ENCODE assay signal across 22 cellular contexts in the genomic region with DNA sequence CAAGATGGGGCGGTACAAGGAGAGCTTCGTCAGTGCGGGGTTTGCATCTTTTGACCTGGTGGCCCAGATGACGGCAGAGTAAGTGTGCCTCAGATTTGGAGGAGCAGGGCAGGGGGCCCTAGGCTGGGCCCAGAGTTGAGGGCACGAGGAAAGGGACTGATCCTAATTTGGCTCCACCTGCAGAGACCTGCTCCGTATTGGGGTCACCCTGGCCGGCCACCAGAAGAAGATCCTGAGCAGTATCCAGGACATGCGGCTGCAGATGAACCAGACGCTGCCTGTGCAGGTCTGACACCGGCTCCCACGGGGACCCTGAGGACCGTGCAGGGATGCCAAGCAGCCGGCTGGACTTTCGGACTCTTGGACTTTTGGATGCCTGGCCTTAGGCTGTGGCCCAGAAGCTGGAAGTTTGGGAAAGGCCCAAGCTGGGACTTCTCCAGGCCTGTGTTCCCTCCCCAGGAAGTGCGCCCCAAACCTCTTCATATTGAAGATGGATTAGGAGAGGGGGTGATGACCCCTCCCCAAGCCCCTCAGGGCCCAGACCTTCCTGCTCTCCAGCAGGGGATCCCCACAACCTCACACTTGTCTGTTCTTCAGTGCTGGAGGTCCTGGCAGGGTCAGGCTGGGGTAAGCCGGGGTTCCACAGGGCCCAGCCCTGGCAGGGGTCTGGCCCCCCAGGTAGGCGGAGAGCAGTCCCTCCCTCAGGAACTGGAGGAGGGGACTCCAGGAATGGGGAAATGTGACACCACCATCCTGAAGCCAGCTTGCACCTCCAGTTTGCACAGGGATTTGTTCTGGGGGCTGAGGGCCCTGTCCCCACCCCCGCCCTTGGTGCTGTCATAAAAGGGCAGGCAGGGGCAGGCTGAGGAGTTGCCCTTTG. TPM values are rescaled to one million over a fixed set of nuclear protein-coding genes. Genes with fewer than 3 reads are reported as not detected.
DNase-seq lines count a peak whose midpoint lies in the region; ATAC-seq and TF ChIP-seq lines count a peak whose summit lies in the region.
"Had no signal": no experiment of that assay in that cellular context is flagged by ENCODE, and none has a peak within 500 bp of the region (broad histone marks: within the 10 kb centered on the region; RNA-seq: fewer than 3 reads in every experiment).

No MANE protein-coding gene starts in this region.

- CTCF ChIA-PET in activated CD8-positive, alpha-beta memory T cell treated with anti-CD3 and anti-CD28 coated beads, Interleukin-2, amount 10 ng/mL, durations not matched to agents 7 days and 5 days (lab: Charles Lee) = interaction anchor here (1.1 kb wide), 1 partner anchor 20 kb away, joined by 3 read pairs; a partner anchor contains a TSS

- peak overlapping the region; percentile 89 for H3K4me3 Mint-ChIP-seq in neural crest cell
- no peak overlapping the region for H3K4me3 Mint-ChIP-seq in activated T-helper 1 cell treated with anti-CD3 and anti-CD28 coated beads, Interleukin-12 subunit alpha, Interleukin-12 subunit beta, Interleukin-2, Interleukin-4 antibody, amounts not matched to agents 30 ng/mL and 10 ng/mL and 1 ng/mL, durations not matched to agents 14 hours and 24 hours and 36 hours
- no peak overlapping the region for H3K4me3 Mint-ChIP-seq in activated CD8-positive, alpha-beta memory T cell treated with anti-CD3 and anti-CD28 coated beads, Interleukin-2, amount 10 ng/mL, durations not matched to agents 7 days and 5 days

- H3K36me3 ChIP-seq in BLaER1 treated with 17β-estradiol and CSF1 and Interleukin-3, amounts not matched to agents 10 nM and 100 nM = peaks cover 0 to 37% (median 0%) of the 10 kb centered on the region in 11 experiments; a peak in 6 of 22 replicates
- peaks cover 27% of the 10 kb centered on the region for H3K36me3 ChIP-seq in WERI-Rb-1
- H3K36me3 ChIP-seq in iPS-15b (ENCODE audit: control insufficient read depth, insufficient read depth, low read length) = no peaks in the 10 kb centered on the region
- H3K36me3 ChIP-seq: neutrophil had no signal

- ATAC-seq in HG02571 (IDR thresholded peaks at IDR 0.05; ENCODE audit: unreplicated experiment) = no peak
- no peak for ATAC-seq in activated CD8-positive, alpha-beta memory T cell treated with anti-CD3 and anti-CD28 coated beads, Interleukin-2, amount 10 ng/mL, durations not matched to agents 7 days and 5 days
- ATAC-seq: activated T-cell treated with anti-CD3 and anti-CD28 coated beads, Interleukin-2, amount 50 U/mL, for 4 hours; left lung; SK-N-SH treated with all-trans-retinoic acid at 6 μM for 48 hours had no signal

- peak overlapping the region in 1 of 11 experiments; percentile 84; a peak in 1 of 22 replicates for H3K27ac ChIP-seq in BLaER1 treated with 17β-estradiol and CSF1 and Interleukin-3, amounts not matched to agents 10 nM and 100 nM
- peak overlapping the region; percentile 87 for H3K27ac ChIP-seq in WERI-Rb-1
- H3K27ac ChIP-seq: C4-2B, left lung, neutrophil had no signal

- no peaks in the 10 kb centered on the region for H3K9me3 ChIP-seq in BLaER1 treated with 17β-estradiol and CSF1 and Interleukin-3, amounts not matched to agents 10 nM and 100 nM (replicated peaks in 1 of 11)
- H3K9me3 ChIP-seq in WERI-Rb-1 (ENCODE audit: severe bottlenecking) (no peaks in the 10 kb centered on the region), iPS-15b (ENCODE audit: control insufficient read depth, insufficient read depth, low read length) (no peaks in the 10 kb centered on the region)
- H3K9me3 ChIP-seq: left lung, neutrophil, psoas muscle, upper lobe of left lung had no signal

- H3K27me3 Mint-ChIP-seq in neural crest cell (ENCODE audit: low read depth) = peaks cover 6% of the 10 kb centered on the region
- peaks cover 28% of the 10 kb centered on the region for H3K27me3 Mint-ChIP-seq in activated T-helper 1 cell treated with anti-CD3 and anti-CD28 coated beads, Interleukin-12 subunit alpha, Interleukin-12 subunit beta, Interleukin-2, Interleukin-4 antibody, amounts not matched to agents 30 ng/mL and 10 ng/mL and 1 ng/mL, durations not matched to agents 14 hours and 24 hours and 36 hours (ENCODE audit: insufficient read depth)
- H3K27me3 Mint-ChIP-seq in activated CD8-positive, alpha-beta memory T cell treated with anti-CD3 and anti-CD28 coated beads, Interleukin-2, amount 10 ng/mL, durations not matched to agents 7 days and 5 days = peaks cover 36% of the 10 kb centered on the region

- peaks cover 40% of the 10 kb centered on the region for H3K4me1 Mint-ChIP-seq in neural crest cell
- H3K4me1 Mint-ChIP-seq in activated T-helper 1 cell treated with anti-CD3 and anti-CD28 coated beads, Interleukin-12 subunit alpha, Interleukin-12 subunit beta, Interleukin-2, Interleukin-4 antibody, amounts not matched to agents 30 ng/mL and 10 ng/mL and 1 ng/mL, durations not matched to agents 14 hours and 24 hours and 36 hours (ENCODE audit: low read depth) = no peaks in the 10 kb centered on the region
- H3K4me1 Mint-ChIP-seq in activated CD8-positive, alpha-beta memory T cell treated with anti-CD3 and anti-CD28 coated beads, Interleukin-2, amount 10 ng/mL, durations not matched to agents 7 days and 5 days = no peaks in the 10 kb centered on the region

- TF ChIP-seq CTCF in WERI-Rb-1 (IDR thresholded peaks at IDR 0.05; ENCODE audit: low read depth, low read length) (no peak), neural crest cell (conservative IDR thresholded peaks at IDR 0.05) (no peak)

- no peaks in the 10 kb centered on the region for H3K9me3 Mint-ChIP-seq in neural crest cell
- no peaks in the 10 kb centered on the region for H3K9me3 Mint-ChIP-seq in activated T-helper 1 cell treated with anti-CD3 and anti-CD28 coated beads, Interleukin-12 subunit alpha, Interleukin-12 subunit beta, Interleukin-2, Interleukin-4 antibody, amounts not matched to agents 30 ng/mL and 10 ng/mL and 1 ng/mL, durations not matched to agents 14 hours and 24 hours and 36 hours
- no peaks in the 10 kb centered on the region for H3K9me3 Mint-ChIP-seq in activated CD8-positive, alpha-beta memory T cell treated with anti-CD3 and anti-CD28 coated beads, Interleukin-2, amount 10 ng/mL, durations not matched to agents 7 days and 5 days (ENCODE audit: low read depth)
- H3K9me3 Mint-ChIP-seq: activated T-cell treated with anti-CD3 and anti-CD28 coated beads, Interleukin-2, amount 50 U/mL, for 4 hours had no signal

- peaks cover 7% of the 10 kb centered on the region for H3K36me3 Mint-ChIP-seq in neural crest cell (ENCODE audit: low read depth)
- H3K36me3 Mint-ChIP-seq in activated T-helper 1 cell treated with anti-CD3 and anti-CD28 coated beads, Interleukin-12 subunit alpha, Interleukin-12 subunit beta, Interleukin-2, Interleukin-4 antibody, amounts not matched to agents 30 ng/mL and 10 ng/mL and 1 ng/mL, durations not matched to agents 14 hours and 24 hours and 36 hours (ENCODE audit: low read depth) = no peaks in the 10 kb centered on the region
- H3K36me3 Mint-ChIP-seq in activated CD8-positive, alpha-beta memory T cell treated with anti-CD3 and anti-CD28 coated beads, Interleukin-2, amount 10 ng/mL, durations not matched to agents 7 days and 5 days = no peaks in the 10 kb centered on the region
- H3K36me3 Mint-ChIP-seq: IgD-negative memory B cell had no signal

- no peak overlapping the region for H3K4me3 ChIP-seq in BLaER1 treated with 17β-estradiol and CSF1 and Interleukin-3, amounts not matched to agents 10 nM and 100 nM
- H3K4me3 ChIP-seq in WERI-Rb-1 (ENCODE audit: low read depth, low read length) (no peak overlapping the region), iPS-15b (ENCODE audit: low read depth, low read length) (peak overlapping the region; percentile 59)
- H3K4me3 ChIP-seq: left lung had no signal

- intact Hi-C loops in activated T-helper 1 cell treated with anti-CD3 and anti-CD28 coated beads, Interleukin-12 subunit alpha, Interleukin-12 subunit beta, Interleukin-2, Interleukin-4 antibody, amounts not matched to agents 30 ng/mL and 10 ng/mL and 1 ng/mL, durations not matched to agents 14 hours and 24 hours and 36 hours (cut with micrococcal nuclease) = no loop called here

- no peak overlapping the region for H3K27ac Mint-ChIP-seq in neural crest cell (ENCODE audit: unreplicated experiment)
- no peak overlapping the region for H3K27ac Mint-ChIP-seq in activated T-helper 1 cell treated with anti-CD3 and anti-CD28 coated beads, Interleukin-12 subunit alpha, Interleukin-12 subunit beta, Interleukin-2, Interleukin-4 antibody, amounts not matched to agents 30 ng/mL and 10 ng/mL and 1 ng/mL, durations not matched to agents 14 hours and 24 hours and 36 hours
- no peak overlapping the region for H3K27ac Mint-ChIP-seq in activated CD8-positive, alpha-beta memory T cell treated with anti-CD3 and anti-CD28 coated beads, Interleukin-2, amount 10 ng/mL, durations not matched to agents 7 days and 5 days

- H3K4me1 ChIP-seq in BLaER1 treated with 17β-estradiol and CSF1 and Interleukin-3, amounts not matched to agents 10 nM and 100 nM = peaks cover 31 to 65% (median 44%) of the 10 kb centered on the region in 10 experiments
- H3K4me1 ChIP-seq in iPS-15b (ENCODE audit: control insufficient read depth, insufficient read depth, low read length) = no peaks in the 10 kb centered on the region

- H3K27me3 ChIP-seq in BLaER1 treated with 17β-estradiol and CSF1 and Interleukin-3, amounts not matched to agents 10 nM and 100 nM = peaks cover 0 to 28% (median 18%) of the 10 kb centered on the region in 11 experiments; a peak in 11 of 22 replicates
- no peaks in the 10 kb centered on the region for H3K27me3 ChIP-seq in WERI-Rb-1 (ENCODE audit: insufficient read depth, low read depth, severe bottlenecking)
- peaks cover 79% of the 10 kb centered on the region for H3K27me3 ChIP-seq in iPS-15b (ENCODE audit: control insufficient read depth, insufficient read depth, low read length)

- H3K9ac ChIP-seq in BLaER1 treated with 17β-estradiol and CSF1 and Interleukin-3, amounts not matched to agents 10 nM and 100 nM = no peak overlapping the region
- no peak overlapping the region for H3K9ac ChIP-seq in iPS-15b (ENCODE audit: low read depth, low read length)

- H3K4me2 ChIP-seq in BLaER1 treated with 17β-estradiol and CSF1 and Interleukin-3, amounts not matched to agents 10 nM and 100 nM = peak overlapping the region; percentile 88 to 100 (median 96)

- H4K20me1 ChIP-seq in BLaER1 treated with 17β-estradiol and CSF1 and Interleukin-3, amounts not matched to agents 10 nM and 100 nM = peaks cover 0 to 18% (median 0%) of the 10 kb centered on the region in 11 experiments; a peak in 1 of 22 replicates

- DNase-seq in WERI-Rb-1 = no peak
- no peak for DNase-seq in neural crest cell (ENCODE audit: low read depth, low spot score)
- no peak for DNase-seq in activated T-helper 1 cell treated with anti-CD3 and anti-CD28 coated beads, Interleukin-12 subunit alpha, Interleukin-12 subunit beta, Interleukin-2, Interleukin-4 antibody, amounts not matched to agents 30 ng/mL and 10 ng/mL and 1 ng/mL, durations not matched to agents 14 hours and 24 hours and 36 hours (ENCODE audit: low spot score)
- no peak for DNase-seq in AG08395 (ENCODE audit: low spot score)
- DNase-seq in activated CD8-positive, alpha-beta memory T cell treated with anti-CD3 and anti-CD28 coated beads, Interleukin-2, amount 10 ng/mL, durations not matched to agents 7 days and 5 days = no peak
- DNase-seq: activated CD4-positive, alpha-beta T cell treated with anti-CD3 and anti-CD28 coated beads for 4 hours; activated CD8-positive, alpha-beta memory T cell treated with anti-CD3 and anti-CD28 coated beads for 24 hours; activated naive CD4-positive, alpha-beta T cell treated with Interleukin-2 at 50 U/mL for 16 hours; activated T-cell treated with anti-CD3 and anti-CD28 coated beads, Interleukin-2, amount 50 U/mL, for 4 hours; NCI-H2081; NCI-H345; T-helper 2 cell had no signal

RNA-seq across cellular contexts. Expression of a gene that starts 20.0 kb away (rescaled TPM):
- total RNA-seq in neural crest cell = 9.7 and 13.4 TPM in 2 replicates
- total RNA-seq in activated T-helper 1 cell treated with anti-CD3 and anti-CD28 coated beads, Interleukin-12 subunit alpha, Interleukin-12 subunit beta, Interleukin-2, Interleukin-4 antibody, amounts not matched to agents 30 ng/mL and 10 ng/mL and 1 ng/mL, durations not matched to agents 14 hours and 24 hours and 36 hours = 0.31 TPM in 1 of 2 replicates, not detected in the other
- not detected for total RNA-seq in activated CD8-positive, alpha-beta memory T cell treated with anti-CD3 and anti-CD28 coated beads, Interleukin-2, amount 10 ng/mL, durations not matched to agents 7 days and 5 days
